10 cellular contexts compared by ENCODE assay signal in the genomic region with DNA sequence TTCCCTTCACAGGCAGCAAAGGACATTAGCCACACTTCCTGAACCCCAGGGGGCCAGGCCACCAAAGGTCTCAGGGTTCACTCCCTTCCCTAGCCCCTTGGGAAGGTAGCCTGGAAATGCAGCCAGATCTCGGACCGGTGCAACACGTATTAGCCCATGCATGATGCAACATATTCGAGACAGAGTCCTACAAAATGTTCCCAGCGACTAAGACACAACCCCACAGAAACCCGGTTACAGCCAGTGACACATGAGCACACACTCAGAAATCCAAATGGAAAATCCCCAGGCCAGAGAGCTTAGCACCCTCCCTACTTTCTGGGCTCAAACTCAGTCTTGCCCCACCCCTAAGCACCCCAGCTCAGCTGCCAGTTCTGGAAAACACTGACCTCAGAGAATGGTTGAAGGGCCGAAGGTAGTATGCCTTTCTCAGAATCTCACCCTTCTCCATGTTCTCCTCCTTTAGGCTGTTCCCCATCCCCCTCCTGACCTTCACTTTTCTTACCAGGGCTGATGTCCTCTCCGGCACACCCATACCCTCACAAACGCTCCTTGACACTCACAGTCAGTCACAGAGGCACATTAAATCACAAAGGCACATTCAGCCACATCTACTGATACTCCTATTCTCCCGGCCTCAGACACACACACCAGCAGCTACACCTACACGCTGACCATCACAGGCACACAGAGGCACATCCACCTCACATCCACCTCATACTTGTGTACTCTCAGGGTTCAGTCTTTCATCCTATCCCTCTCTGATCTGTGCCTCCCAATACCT. TPM values are rescaled to one million over a fixed set of nuclear protein-coding genes. Genes with fewer than 3 reads are reported as not detected.
DNase-seq lines count a peak whose midpoint lies in the region; ATAC-seq and TF ChIP-seq lines count a peak whose summit lies in the region.
"Had no signal": no experiment of that assay in that cellular context is flagged by ENCODE, and none has a peak within 500 bp of the region (broad histone marks: within the 10 kb centered on the region; RNA-seq: fewer than 3 reads in every experiment).

A gene with protein sequence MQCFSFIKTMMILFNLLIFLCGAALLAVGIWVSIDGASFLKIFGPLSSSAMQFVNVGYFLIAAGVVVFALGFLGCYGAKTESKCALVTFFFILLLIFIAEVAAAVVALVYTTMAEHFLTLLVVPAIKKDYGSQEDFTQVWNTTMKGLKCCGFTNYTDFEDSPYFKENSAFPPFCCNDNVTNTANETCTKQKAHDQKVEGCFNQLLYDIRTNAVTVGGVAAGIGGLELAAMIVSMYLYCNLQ (plus strand): TSS at position 640 of the 784 bp plus-strand sequence. CDS start 6,021 bp downstream, outside the sequence.

- H2BK15ac ChIP-seq in H9 (ENCODE audit: low read depth, low read length): no peak within 1 kb of the TSS

- H2BK20ac ChIP-seq in H9 (ENCODE audit: low read depth, low read length, poor library complexity, severe bottlenecking): no peak within 1 kb of the TSS

- H3K27ac ChIP-seq in adrenal gland: peak within 1 kb of the TSS; percentile 58 to 92 (median 77)
- no peak within 1 kb of the TSS for H3K27ac ChIP-seq in H9 (ENCODE audit: insufficient read length, low read depth, low read length)

- no peaks in the 10 kb centered on the region for H3K23me2 ChIP-seq in H9 (ENCODE audit: insufficient read length, low read depth, low read length, poor library complexity, severe bottlenecking)

- peak within 1 kb of the TSS in 1 of 4 donors; percentile 24 for H3K4me3 ChIP-seq in adrenal gland

- no peak for TF ChIP-seq CTCF in adrenal gland (IDR thresholded peaks at IDR 0.05)
- no peak for TF ChIP-seq CTCF in H9 (conservative IDR thresholded peaks at IDR 0.05)

- H3K4me1 Mint-ChIP-seq in H9: peaks cover 6 to 11% of the 10 kb centered on the region in 2 experiments
- H3K4me1 Mint-ChIP-seq: CD14-positive monocyte had no signal

- peak in 1 of 2 donors; percentile 76 for TF ChIP-seq POLR2A in adrenal gland (IDR thresholded peaks at IDR 0.05)

- no peaks in the 10 kb centered on the region for H3K79me2 ChIP-seq in H9 (ENCODE audit: insufficient read depth, low read length)

- no peaks in the 10 kb centered on the region for H3K36me3 Mint-ChIP-seq in H9 (ENCODE audit: insufficient read depth in 1 of 3, low read depth in 3 of 3)
- H3K36me3 Mint-ChIP-seq: CD14-positive monocyte had no signal

- no peak within 1 kb of the TSS for H4K91ac ChIP-seq in H9 (ENCODE audit: insufficient read length, low read depth, low read length)

- H3K4me3 Mint-ChIP-seq in H9: no peak within 1 kb of the TSS
- H3K4me3 Mint-ChIP-seq: CD14-positive monocyte had no signal

- no peak within 1 kb of the TSS for H3K56ac ChIP-seq in H9 (ENCODE audit: insufficient read length, low read depth, low read length)

- no peak within 1 kb of the TSS for H3K23ac ChIP-seq in H9 (ENCODE audit: insufficient read length, low read depth, low read length)

- no peaks in the 10 kb centered on the region for H3K9me3 ChIP-seq in adrenal gland (replicated peaks in 1 of 3)
- H3K9me3 ChIP-seq in H9 (ENCODE audit: control insufficient read depth, low read depth, low read length): no peaks in the 10 kb centered on the region

- H2BK120ac ChIP-seq in H9 (ENCODE audit: low read depth, low read length, poor library complexity, severe bottlenecking): no peak within 1 kb of the TSS

- H3K27ac Mint-ChIP-seq in H9: no peak within 1 kb of the TSS
- H3K27ac Mint-ChIP-seq: CD14-positive monocyte had no signal

- no peak within 1 kb of the TSS for H2BK12ac ChIP-seq in H9 (ENCODE audit: insufficient read length, low read depth, low read length)

- no peaks in the 10 kb centered on the region for H4K20me1 ChIP-seq in H9 (ENCODE audit: control insufficient read depth, insufficient read depth, insufficient read length)

- no peaks in the 10 kb centered on the region for H3K79me1 ChIP-seq in H9 (ENCODE audit: insufficient read depth, low read depth, low read length, poor library complexity, severe bottlenecking)

- H3K4me1 ChIP-seq in adrenal gland (replicated peaks in 1 of 2) (peaks cover 24 to 41% of the 10 kb centered on the region in 2 donors), H9 (ENCODE audit: insufficient read depth, low read length) (peaks cover 12% of the 10 kb centered on the region; the same call in 1 of the 2 replicates)

- peaks cover 19% of the 10 kb centered on the region for H3K27me3 Mint-ChIP-seq in H9 (ENCODE audit: low read depth)

- H3K9ac ChIP-seq in H9 (ENCODE audit: extremely low read depth, insufficient read length, low read length): no peak within 1 kb of the TSS

- H3T11ph ChIP-seq in H9 (ENCODE audit: low read length): no peak within 1 kb of the TSS

- H2BK5ac ChIP-seq in H9 (ENCODE audit: insufficient read length, low read length): no peak within 1 kb of the TSS

- H2AK5ac ChIP-seq in H9 (ENCODE audit: insufficient read length, low read length): no peak within 1 kb of the TSS

- H3K36me3 ChIP-seq in adrenal gland (replicated peaks in 1 of 2): no peaks in the 10 kb centered on the region

- no peak within 1 kb of the TSS for H4K5ac ChIP-seq in H9 (ENCODE audit: insufficient read length, low read depth, low read length)

- DNase-seq in AG20443 (ENCODE audit: low spot score): peak; percentile 69
- peak; percentile 63 to 89 (median 82) for DNase-seq in adrenal gland
- DNase-seq in left cardiac atrium: peak; percentile 50
- peak; percentile 55 for DNase-seq in sciatic nerve (ENCODE audit: low spot score)
- DNase-seq in NCI-H2227 (lab: John Stamatoyannopoulos, UW; ENCODE audit: unreplicated experiment): no peak
- no peak for DNase-seq in NOMO-1 (lab: John Stamatoyannopoulos, UW; ENCODE audit: unreplicated experiment in 2 of 2)
- DNase-seq in NCI-H187 treated with DMSO at 0.1 percent for 48 hours (lab: John Stamatoyannopoulos, UW): no peak
- no peak for DNase-seq in H9
- DNase-seq: NCI-H774 had no signal

- no peak within 1 kb of the TSS for H2AFZ ChIP-seq in H9 (ENCODE audit: low read length)

- 32 to 46% (median 40%) methylated on average over 5 to 11 of the region's 11 CpGs for WGBS in adrenal gland, 4 donors
- no CpG with 5 or more reads among the region's 11 CpGs for WGBS in H9 (ENCODE audit: extremely low coverage, insufficient read length, low lambda C conversion rate)

- peak; percentile 40 to 55 for ATAC-seq in left cardiac atrium
- ATAC-seq in sciatic nerve: peak; percentile 81

- no peak within 1 kb of the TSS for H3K4ac ChIP-seq in H9 (ENCODE audit: low read depth, low read length)

- H3K9me3 Mint-ChIP-seq in H9: no peaks in the 10 kb centered on the region; a peak in 1 of 5 replicates

- H3K18ac ChIP-seq in H9 (ENCODE audit: insufficient read length, low read depth, low read length): no peak within 1 kb of the TSS

- intact Hi-C loops in adrenal gland (cut with DNase I): loop anchor here in 1 of 2 donors (5.0 kb wide), 1 partner anchor 37 kb away; no protein-coding TSS in a partner anchor
- intact Hi-C loops in left cardiac atrium (cut with DNase I): loop anchor here (5.0 to 10.0 kb wide), 3 partner anchors 42 to 137 kb away; a partner anchor contains a TSS
- intact Hi-C loops in sciatic nerve (cut with DNase I): no loop called here

- no peak within 1 kb of the TSS for H4K8ac ChIP-seq in H9 (replicated peaks; ENCODE audit: insufficient read length, low read depth, low read length)

- no peak within 1 kb of the TSS for H3K4me2 ChIP-seq in H9 (ENCODE audit: insufficient read depth, insufficient read length, low read length)

- H3K27me3 ChIP-seq in adrenal gland: no peaks in the 10 kb centered on the region
- no peaks in the 10 kb centered on the region; the same call in 1 of the 2 replicates for H3K27me3 ChIP-seq in H9 (ENCODE audit: insufficient read depth, low read length)

- no peak within 1 kb of the TSS for H3K14ac ChIP-seq in H9 (ENCODE audit: insufficient read depth, low read length)

RNA-seq across cellular contexts. Expression of the gene that starts here (rescaled TPM):
- total RNA-seq in adrenal gland: 10 to 100 TPM in 5 of 8 donors, 1 to 10 TPM in 3; 3.2 to 44.6 (median 12.3) TPM
- polyA plus RNA-seq in adrenal gland: 1 to 10 TPM; 4.7 to 8.2 (median 6.5) TPM
- 1 to 10 TPM; 1.6 to 1.8 TPM for total RNA-seq in left cardiac atrium
- total RNA-seq in sciatic nerve: 4.2 TPM
- not detected in 2 replicates for total RNA-seq in H9 (2021)
- polyA plus RNA-seq: CD14-positive monocyte had no signal

Comparison
In these comparisons a context has a peak if more than half of its experiments do, and no peak if none do; other contexts are left out.
1. DNase-seq: peak in AG20443 (single experiment), adrenal gland (7 of 7), left cardiac atrium (single experiment) and sciatic nerve (single experiment); none in NCI-H2227 (single experiment), NOMO-1 (0 of 2), NCI-H187 treated with DMSO at 0.1 percent for 48 hours (single experiment) and H9 (single experiment).